ENCODE assay signal across 13 cellular contexts in the genomic region with DNA sequence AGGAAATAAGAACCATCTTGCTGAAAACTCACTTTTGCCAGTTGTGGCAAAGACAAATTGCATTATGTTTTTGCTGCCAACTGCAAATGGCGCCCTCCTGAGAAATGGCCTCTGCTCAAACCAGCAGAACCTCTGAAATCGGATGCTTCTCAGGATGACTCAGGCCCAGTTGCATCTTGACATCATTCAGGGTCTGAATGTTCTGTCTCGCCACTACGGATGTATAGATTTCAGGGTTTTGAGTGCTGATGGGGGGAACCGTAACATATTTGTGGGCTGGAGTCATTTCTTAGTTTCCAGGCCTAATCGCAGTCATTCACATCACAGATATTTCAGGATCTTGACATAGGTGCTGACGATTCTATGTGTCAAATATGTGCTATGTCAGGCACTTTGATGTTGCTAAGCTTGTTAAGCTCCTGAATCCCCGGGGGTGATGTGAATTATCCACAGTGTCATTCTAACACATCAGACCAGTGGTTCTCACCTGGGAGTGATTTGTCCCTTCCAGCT.
DNase-seq lines count a peak whose midpoint lies in the region; ATAC-seq, FAIRE-seq and TF ChIP-seq lines count a peak whose summit lies in the region.
"Had no signal": no experiment of that assay in that cellular context is flagged by ENCODE, and none has a peak within 500 bp of the region (broad histone marks: within the 10 kb centered on the region; RNA-seq: fewer than 3 reads in every experiment).

No MANE protein-coding gene starts in this region.

- no peaks in the 10 kb centered on the region for H3K27me3 ChIP-seq in bronchial epithelial cell (ENCODE audit: control insufficient read depth, insufficient read depth, low read length)
- H3K27me3 ChIP-seq in gastrocnemius medialis, result no peaks in the 10 kb centered on the region
- no peaks in the 10 kb centered on the region for H3K27me3 ChIP-seq in CD4-positive, alpha-beta memory T cell (ENCODE audit: insufficient read depth, low read length)
- H3K27me3 ChIP-seq: BLaER1, testis had no signal

- H3K9me3 Mint-ChIP-seq in CD4-positive, alpha-beta memory T cell, result peaks cover 0 to 2% (median 0%) of the 10 kb centered on the region in 8 donors
- H3K9me3 Mint-ChIP-seq: dendritic cell treated with granulocyte-macrophage colony-stimulating factor and Interleukin-4, amounts not matched to agents 40 ng/mL and 50 ng/mL, for 4 days; nephron; T-helper 1 cell treated with Interleukin-12 subunit alpha and Interleukin-12 subunit beta and Interleukin-4 antibody, amounts not matched to agents 30 μg/mL and 1 μg/mL, for 36 hours had no signal

- intact Hi-C loops in gastrocnemius medialis (cut with DNase I; ENCODE audit: low total_unique reads), result no loop called here
- intact Hi-C loops in CD4-positive, alpha-beta memory T cell (cut with micrococcal nuclease), result no loop called here

- in situ Hi-C loops in gastrocnemius medialis (cut with MboI; ENCODE audit: low sequenced_read_pairs in 4 of 4) (no loop called here), ACHN (cut with HindIII; ENCODE audit: low pct_ligation_motif_present, low pct_unique_long_range_greater_than_20kb, low sequenced_read_pairs) (no loop called here)

- H3K4me1 Mint-ChIP-seq in CD4-positive, alpha-beta memory T cell, result peaks cover 3 to 23% (median 9%) of the 10 kb centered on the region in 4 donors
- H3K4me1 Mint-ChIP-seq: nephron had no signal

- no peak overlapping the region for H3K4me3 ChIP-seq in bronchial epithelial cell (ENCODE audit: low read depth, low read length)
- H3K4me3 ChIP-seq in gastrocnemius medialis, result no peak overlapping the region
- H3K4me3 ChIP-seq in CD4-positive, alpha-beta memory T cell (ENCODE audit: low read length in 2 of 2), result no peak overlapping the region
- H3K4me3 ChIP-seq: BLaER1, testis had no signal

- no peak for ATAC-seq in gastrocnemius medialis

- no peak for FAIRE-seq in bronchial epithelial cell (lab: Jason Lieb, UNC)

- H3K9me3 ChIP-seq in gastrocnemius medialis, result no peaks in the 10 kb centered on the region
- H3K9me3 ChIP-seq in CD4-positive, alpha-beta memory T cell (ENCODE audit: control insufficient read depth in 1 of 2, low read length in 2 of 2), result no peaks in the 10 kb centered on the region
- H3K9me3 ChIP-seq: BLaER1, testis had no signal

- TF ChIP-seq CTCF in bronchial epithelial cell (IDR thresholded peaks at IDR 0.05; ENCODE audit: insufficient read depth, low read length, severe bottlenecking) (no peak), gastrocnemius medialis (IDR thresholded peaks at IDR 0.05 in 4 of 5, conservative IDR thresholded peaks at IDR 0.05 in 1 of 5) (no peak)

- no peak overlapping the region for H3K27ac ChIP-seq in gastrocnemius medialis
- H3K27ac ChIP-seq in CD4-positive, alpha-beta memory T cell (ENCODE audit: low read depth, low read length), result no peak overlapping the region
- H3K27ac ChIP-seq: BLaER1, testis had no signal

- CTCF ChIA-PET in CD4-positive, alpha-beta memory T cell (lab: Charles Lee; ENCODE audit: partially characterized antibody), result interaction anchor here (1.3 kb wide), 1 partner anchor 9 kb away, joined by 3 read pairs; no protein-coding TSS in a partner anchor

- POLR2A ChIA-PET in CD4-positive, alpha-beta memory T cell (lab: Charles Lee; ENCODE audit: partially characterized antibody), result no interaction called here

- DNase-seq in activated CD4-positive, alpha-beta T cell treated with anti-CD3 and anti-CD28 coated beads, Interleukin-2, amount 50 U/mL, for 48 hours, result peak; percentile 46 to 60
- DNase-seq in activated CD4-positive, alpha-beta T cell treated with anti-CD3 and anti-CD28 coated beads, Interleukin-2, amount 50 U/mL, for 4 hours, result no peak
- DNase-seq in HT1080 (ENCODE audit: low read depth) (peak; percentile 99), bronchial epithelial cell (ENCODE audit: low read depth) (peak; percentile 95), gastrocnemius medialis (no peak), ACHN (no peak)
- peak; percentile 7 to 9 for DNase-seq in stimulated activated CD4-positive, alpha-beta T cell treated with anti-CD3 and anti-CD28 coated beads, Interleukin-2, amount 100 ng/mL, for 48 hours
- no peak for DNase-seq in CD4-positive, alpha-beta memory T cell
- DNase-seq: testis had no signal

- no peaks in the 10 kb centered on the region for H3K36me3 Mint-ChIP-seq in CD4-positive, alpha-beta memory T cell

- H3K27ac Mint-ChIP-seq in CD4-positive, alpha-beta memory T cell, result peak overlapping the region in 2 of 7 donors; percentile 31
- H3K27ac Mint-ChIP-seq: dendritic cell treated with granulocyte-macrophage colony-stimulating factor and Interleukin-4, amounts not matched to agents 40 ng/mL and 50 ng/mL, for 4 days; nephron; T-helper 1 cell treated with Interleukin-12 subunit alpha and Interleukin-12 subunit beta and Interleukin-4 antibody, amounts not matched to agents 30 μg/mL and 1 μg/mL, for 36 hours had no signal

- no peaks in the 10 kb centered on the region for H3K27me3 Mint-ChIP-seq in CD4-positive, alpha-beta memory T cell

- no peak for TF ChIP-seq POLR2A in gastrocnemius medialis (IDR thresholded peaks at IDR 0.05)

- H3K4me3 Mint-ChIP-seq in CD4-positive, alpha-beta memory T cell, result no peak overlapping the region
- H3K4me3 Mint-ChIP-seq: dendritic cell treated with granulocyte-macrophage colony-stimulating factor and Interleukin-4, amounts not matched to agents 40 ng/mL and 50 ng/mL, for 4 days; nephron; T-helper 1 cell treated with Interleukin-12 subunit alpha and Interleukin-12 subunit beta and Interleukin-4 antibody, amounts not matched to agents 30 μg/mL and 1 μg/mL, for 36 hours had no signal

- H3K4me1 ChIP-seq in gastrocnemius medialis, result no peaks in the 10 kb centered on the region
- H3K4me1 ChIP-seq in CD4-positive, alpha-beta memory T cell (ENCODE audit: insufficient read depth, low read length), result peaks cover 10% of the 10 kb centered on the region
- H3K4me1 ChIP-seq: testis had no signal

- H3K36me3 ChIP-seq in bronchial epithelial cell (ENCODE audit: control insufficient read depth, insufficient read depth, low read length), result no peaks in the 10 kb centered on the region
- no peaks in the 10 kb centered on the region for H3K36me3 ChIP-seq in gastrocnemius medialis
- H3K36me3 ChIP-seq in CD4-positive, alpha-beta memory T cell (ENCODE audit: insufficient read depth, low read length), result no peaks in the 10 kb centered on the region
- H3K36me3 ChIP-seq: BLaER1 had no signal

Comparison
In these comparisons a context has a peak if more than half of its experiments do, and no peak if none do; other contexts are left out.
1. DNase-seq: peak in activated CD4-positive, alpha-beta T cell treated with anti-CD3 and anti-CD28 coated beads, Interleukin-2, amount 50 U/mL, for 48 hours (2 of 2), HT1080 (single experiment), bronchial epithelial cell (single experiment) and stimulated activated CD4-positive, alpha-beta T cell treated with anti-CD3 and anti-CD28 coated beads, Interleukin-2, amount 100 ng/mL, for 48 hours (2 of 2); none in activated CD4-positive, alpha-beta T cell treated with anti-CD3 and anti-CD28 coated beads, Interleukin-2, amount 50 U/mL, for 4 hours (0 of 2), gastrocnemius medialis (0 of 2), CD4-positive, alpha-beta memory T cell (0 of 5) and ACHN (single experiment).